12 cellular contexts compared by ENCODE assay signal in the genomic region with DNA sequence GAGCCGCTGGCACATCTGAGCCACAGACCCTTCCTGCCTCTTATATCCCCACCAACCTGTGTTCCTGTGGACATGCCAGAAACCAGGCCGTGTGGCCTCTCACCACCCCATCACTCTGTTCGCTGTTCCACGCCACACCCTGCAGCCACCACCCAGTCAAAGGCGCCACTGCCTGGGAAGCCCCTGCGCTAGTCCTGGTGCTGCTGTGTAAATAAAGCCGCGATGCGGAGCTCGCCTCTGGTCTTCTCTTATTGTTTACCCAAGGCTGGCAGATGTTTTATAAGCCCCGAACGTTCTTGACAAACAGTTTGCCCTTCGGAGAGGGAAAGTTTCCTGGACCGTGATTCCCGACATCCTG.
DNase-seq lines count a peak whose midpoint lies in the region; ATAC-seq and TF ChIP-seq lines count a peak whose summit lies in the region.
"Had no signal": no experiment of that assay in that cellular context is flagged by ENCODE, and none has a peak within 500 bp of the region (broad histone marks: within the 10 kb centered on the region; RNA-seq: fewer than 3 reads in every experiment).

No MANE protein-coding gene starts in this region.

- no peak for ATAC-seq in left ventricle myocardium superior
- no peak for ATAC-seq in Right ventricle myocardium inferior

- H3K4me3 ChIP-seq in adrenal gland = peak overlapping the region in 1 of 4 donors; percentile 9
- H3K4me3 ChIP-seq in mucosa of stomach (ENCODE audit: low read length) = no peak overlapping the region
- H3K4me3 ChIP-seq in tibial artery = peak overlapping the region in 1 of 2 donors; percentile 1

- DNase-seq in left ventricle myocardium superior (peak; percentile 28), Right ventricle myocardium inferior (ENCODE audit: missing footprints) (no peak), adrenal gland (peak in 3 of 7 donors; percentile 33 to 52 (median 47)), Ammon's horn (ENCODE audit: low spot score) (no peak), tibial artery (no peak), NCI-H1436 treated with DMSO at 0.1 percent for 48 hours (lab: John Stamatoyannopoulos, UW) (no peak)
- DNase-seq in stimulated activated naive CD4-positive, alpha-beta T cell treated with Interleukin-2 at 50 U/mL for 16 hours (lab: John Stamatoyannopoulos, UW) = no peak
- DNase-seq: activated CD4-positive, alpha-beta memory T cell treated with anti-CD3 and anti-CD28 coated beads, Interleukin-2, amount 10 ng/mL, durations not matched to agents 7 days and 5 days; kidney glomerular epithelial cell had no signal

- H3K27ac ChIP-seq in adrenal gland (peak overlapping the region; percentile 66 to 81 (median 75)), tibial artery (no peak overlapping the region)
- H3K27ac ChIP-seq: epithelial cell of prostate, KMS-11 had no signal

- peak overlapping the region; percentile 13 for H3K9ac ChIP-seq in mucosa of stomach (ENCODE audit: low read length)
- H3K9ac ChIP-seq: KMS-11 had no signal

- no peaks in the 10 kb centered on the region for H3K36me3 ChIP-seq in adrenal gland (replicated peaks in 1 of 2)
- H3K36me3 ChIP-seq in mucosa of stomach (ENCODE audit: control insufficient read depth, insufficient read depth, low read length) = no peaks in the 10 kb centered on the region
- H3K36me3 ChIP-seq in tibial artery = no peaks in the 10 kb centered on the region

- WGBS in adrenal gland, 4 donors = 23 to 56% (median 46%) methylated on average over 14 to 15 of the region's 15 CpGs

- no peaks in the 10 kb centered on the region for H3K9me3 ChIP-seq in adrenal gland (replicated peaks in 1 of 3)
- H3K9me3 ChIP-seq in mucosa of stomach (ENCODE audit: control insufficient read depth, low read length) = no peaks in the 10 kb centered on the region
- H3K9me3 ChIP-seq in tibial artery = no peaks in the 10 kb centered on the region

- intact Hi-C loops in left ventricle myocardium superior (cut with micrococcal nuclease) = no loop called here
- intact Hi-C loops in Right ventricle myocardium inferior (cut with DNase I) = no loop called here
- intact Hi-C loops in adrenal gland (cut with DNase I) = no loop called here
- intact Hi-C loops in tibial artery (cut with DNase I; ENCODE audit: low total_unique reads) = no loop called here

- TF ChIP-seq POLR2A in adrenal gland (IDR thresholded peaks at IDR 0.05) = no peak

- TF ChIP-seq CTCF in adrenal gland (IDR thresholded peaks at IDR 0.05) (no peak), tibial artery (IDR thresholded peaks at IDR 0.05) (no peak)

- H3K4me1 ChIP-seq in adrenal gland (replicated peaks in 1 of 2) (peaks cover 33 to 41% of the 10 kb centered on the region in 2 donors), mucosa of stomach (ENCODE audit: control insufficient read depth, insufficient read depth, low read length) (peaks cover 25% of the 10 kb centered on the region), tibial artery (peaks cover 0 to 8% (median 0%) of the 10 kb centered on the region in 4 donors)

- no peaks in the 10 kb centered on the region for H3K27me3 ChIP-seq in adrenal gland
- H3K27me3 ChIP-seq in mucosa of stomach (ENCODE audit: control insufficient read depth, insufficient read depth, low read length) = no peaks in the 10 kb centered on the region
- no peaks in the 10 kb centered on the region for H3K27me3 ChIP-seq in tibial artery

Comparison
In these comparisons a context has a peak if more than half of its experiments do, and no peak if none do; other contexts are left out.
1. H3K27ac ChIP-seq: peak in adrenal gland (5 of 5); none in tibial artery (0 of 2).